Comparison of ENCODE assay signal across 12 cellular contexts in genomic region chr3:851098-851790, GRCh38.
DNase-seq lines count a peak whose midpoint lies in the region; ATAC-seq and TF ChIP-seq lines count a peak whose summit lies in the region.
"Had no signal": no experiment of that assay in that cellular context is flagged by ENCODE, and none has a peak within 500 bp of the region (broad histone marks: within the 10 kb centered on the region; RNA-seq: fewer than 3 reads in every experiment).

No MANE protein-coding gene starts in this region.

- H3K4me3 Mint-ChIP-seq in activated naive CD8-positive, alpha-beta T cell treated with anti-CD3 and anti-CD28 coated beads, Interleukin-2, amount 50 U/mL, for 24 hours: no peak overlapping the region
- H3K4me3 Mint-ChIP-seq: CD14-positive monocyte; central memory CD8-positive, alpha-beta T cell had no signal

- no peak overlapping the region for H3K27ac Mint-ChIP-seq in activated naive CD8-positive, alpha-beta T cell treated with anti-CD3 and anti-CD28 coated beads, Interleukin-2, amount 50 U/mL, for 24 hours
- H3K27ac Mint-ChIP-seq: CD14-positive monocyte had no signal

- peak; percentile 55 for ATAC-seq in GM19025 (IDR thresholded peaks at IDR 0.05; ENCODE audit: low read depth, unreplicated experiment)
- ATAC-seq in HG03280 (IDR thresholded peaks at IDR 0.05; ENCODE audit: unreplicated experiment): peak; percentile 70
- ATAC-seq in activated naive CD8-positive, alpha-beta T cell treated with anti-CD3 and anti-CD28 coated beads, Interleukin-2, amount 50 U/mL, for 24 hours: no peak
- no peak for ATAC-seq in GM18519 (IDR thresholded peaks at IDR 0.05; ENCODE audit: low FRiP score, unreplicated experiment)

- H3K9me3 Mint-ChIP-seq in activated naive CD8-positive, alpha-beta T cell treated with anti-CD3 and anti-CD28 coated beads, Interleukin-2, amount 50 U/mL, for 24 hours: peaks cover 4% of the 10 kb centered on the region

- POLR2A ChIA-PET in GM10248 (lab: Yijun Ruan, JAX): no interaction called here

- CTCF ChIA-PET in GM10248 (lab: Yijun Ruan, JAX): interaction anchor here (0.9 to 2.8 kb wide), 8 partner anchors 8 to 437 kb away, joined by 3 to 8 read pairs (median 3); no protein-coding TSS in a partner anchor

- no peak for TF ChIP-seq CTCF in GM10248 (IDR thresholded peaks at IDR 0.05; ENCODE audit: control extremely low read depth, extremely low read depth, low read depth, missing control alignments)

- H3K4me1 Mint-ChIP-seq in activated naive CD8-positive, alpha-beta T cell treated with anti-CD3 and anti-CD28 coated beads, Interleukin-2, amount 50 U/mL, for 24 hours: no peaks in the 10 kb centered on the region
- H3K4me1 Mint-ChIP-seq: CD14-positive monocyte; central memory CD8-positive, alpha-beta T cell had no signal

- peak; percentile 15 for DNase-seq in GM10248 (ENCODE audit: extremely low spot score)
- peak; percentile 2 for DNase-seq in activated naive CD8-positive, alpha-beta T cell treated with anti-CD3 and anti-CD28 coated beads, Interleukin-2, amount 50 U/mL, for 24 hours
- DNase-seq in NOMO-1 (lab: John Stamatoyannopoulos, UW; ENCODE audit: unreplicated experiment in 2 of 2): no peak
- no peak for DNase-seq in NCI-H524 treated with DMSO at 0.1 percent for 48 hours (lab: John Stamatoyannopoulos, UW)
- no peak for DNase-seq in effector CD4-positive, alpha-beta T cell
- DNase-seq: activated CD8-positive, alpha-beta memory T cell treated with anti-CD3 and anti-CD28 coated beads, Interleukin-2, amount 50 U/mL, for 48 hours; NCI-H2029 treated with DMSO at 0.1 percent for 48 hours had no signal

- no peaks in the 10 kb centered on the region for H3K36me3 Mint-ChIP-seq in activated naive CD8-positive, alpha-beta T cell treated with anti-CD3 and anti-CD28 coated beads, Interleukin-2, amount 50 U/mL, for 24 hours (ENCODE audit: low read depth)
- H3K36me3 Mint-ChIP-seq: CD14-positive monocyte had no signal

- H3K27me3 Mint-ChIP-seq in activated naive CD8-positive, alpha-beta T cell treated with anti-CD3 and anti-CD28 coated beads, Interleukin-2, amount 50 U/mL, for 24 hours: peaks cover 2% of the 10 kb centered on the region
- H3K27me3 Mint-ChIP-seq: central memory CD8-positive, alpha-beta T cell had no signal

Comparison
In these comparisons a context has a peak if more than half of its experiments do, and no peak if none do; other contexts are left out.
1. DNase-seq: peak in GM10248 (single experiment) and activated naive CD8-positive, alpha-beta T cell treated with anti-CD3 and anti-CD28 coated beads, Interleukin-2, amount 50 U/mL, for 24 hours (single experiment); none in NOMO-1 (0 of 2), NCI-H524 treated with DMSO at 0.1 percent for 48 hours (single experiment) and effector CD4-positive, alpha-beta T cell (single experiment).
2. ATAC-seq: peak in GM19025 (single experiment) and HG03280 (single experiment); none in activated naive CD8-positive, alpha-beta T cell treated with anti-CD3 and anti-CD28 coated beads, Interleukin-2, amount 50 U/mL, for 24 hours (single experiment) and GM18519 (single experiment).